Comparison of ENCODE assay signal across 8 cellular contexts in genomic region chr17:14068542-14069250, GRCh38. TPM values are rescaled to one million over a fixed set of nuclear protein-coding genes. Genes with fewer than 3 reads are reported as not detected.
DNase-seq lines count a peak whose midpoint lies in the region; ATAC-seq, FAIRE-seq and TF ChIP-seq lines count a peak whose summit lies in the region.

No MANE protein-coding gene starts in this region.

- TF ChIP-seq CTCF in A549 (IDR thresholded peaks at IDR 0.05), result no peak
- TF ChIP-seq CTCF in colonic mucosa (IDR thresholded peaks at IDR 0.05), result no peak
- no peak for TF ChIP-seq CTCF in nephron progenitor cell (IDR thresholded peaks at IDR 0.05)

- H3K4me2 ChIP-seq in A549, result peak overlapping the region; percentile 87

- H3K36me3 Mint-ChIP-seq in nephron progenitor cell (ENCODE audit: low read depth), result peaks cover 44% of the 10 kb centered on the region

- H3K9ac ChIP-seq in colonic mucosa (ENCODE audit: low read depth in 2 of 2, low read length in 2 of 2), result peak overlapping the region; percentile 28 to 98

- H3K36me3 ChIP-seq in colonic mucosa, result no peaks in the 10 kb centered on the region

- in situ Hi-C loops in KBM-7 (cut with MboI; ENCODE audit: low pct_unique_long_range_greater_than_20kb, low sequenced_read_pairs), result no loop called here

- H3K4me1 ChIP-seq in A549 (peaks cover 15% of the 10 kb centered on the region; the same call in 2 of the 3 replicates), colonic mucosa (peaks cover 3% of the 10 kb centered on the region)

- H3K4me3 Mint-ChIP-seq in nephron progenitor cell, result peak overlapping the region; percentile 99

- 9% methylated on average over 21 of the region's 25 CpGs for WGBS in A549 (ENCODE audit: missing lambda C conversion rate)

- H3K27ac ChIP-seq in A549 (peak overlapping the region; percentile 94 to 95), colonic mucosa (peak overlapping the region; percentile 83)

- CTCF ChIA-PET in A549 (lab: Yijun Ruan, JAX), result interaction anchor here (1.2 to 1.5 kb wide), 2 partner anchors 135 to 1102 kb away, joined by 3 to 4 read pairs; no protein-coding TSS in a partner anchor

- no peak for FAIRE-seq in A549 (lab: Jason Lieb, UNC)

- H3K27me3 Mint-ChIP-seq in nephron progenitor cell (ENCODE audit: low read depth, poor library complexity), result no peaks in the 10 kb centered on the region

- TF ChIP-seq RAD21 in A549 (conservative IDR thresholded peaks at IDR 0.05 in 1 of 2, IDR thresholded peaks at IDR 0.05 in 1 of 2), result no peak

- intact Hi-C loops in colonic mucosa (cut with DNase I), result loop anchor here (10.0 kb wide), 2 partner anchors 136 to 226 kb away; no protein-coding TSS in a partner anchor

- peak; percentile 47 to 90; a peak in 5 of 6 replicates for ATAC-seq in A549
- ATAC-seq in GM19395 (IDR thresholded peaks at IDR 0.05; ENCODE audit: unreplicated experiment), result peak; percentile 37

- H3K4me3 ChIP-seq in A549 (peak overlapping the region; percentile 97), colonic mucosa (peak overlapping the region; percentile 93)

- TF ChIP-seq POLR2A in A549 (IDR thresholded peaks at IDR 0.05; ENCODE audit: low read length), result no peak

- DNase-seq in A549 (ENCODE audit: low read depth in 1 of 2, low spot score in 1 of 2) (peak in 1 of 2 experiments; percentile 14), KBM-7 (peak; percentile 9), colonic mucosa (no peak), nephron progenitor cell (no peak), DMS79 (lab: John Stamatoyannopoulos, UW) (no peak), NCI-H774 (lab: John Stamatoyannopoulos, UW) (no peak)
- DNase-seq in stimulated activated CD4-positive, alpha-beta T cell treated with anti-CD3 and anti-CD28 coated beads, Interleukin-2, amount 100 ng/mL, for 48 hours, result no peak

- POLR2A ChIA-PET in A549 (lab: Yijun Ruan, JAX), result interaction anchor here (1.1 kb wide), 1 partner anchor 232 kb away, joined by 3 read pairs; the partner anchor contains the start of gene HS3ST3B1

- peaks cover 28% of the 10 kb centered on the region for H3K4me1 Mint-ChIP-seq in nephron progenitor cell

- H3K27me3 ChIP-seq in colonic mucosa, result no peaks in the 10 kb centered on the region

- H3K9me3 Mint-ChIP-seq in nephron progenitor cell, result peaks cover 29% of the 10 kb centered on the region

- no peak for TF ChIP-seq EP300 in A549 (IDR thresholded peaks at IDR 0.05)

- H3K27ac Mint-ChIP-seq in nephron progenitor cell, result peak overlapping the region; percentile 99

- H3K9me3 ChIP-seq in A549, result peaks cover 16% of the 10 kb centered on the region
- H3K9me3 ChIP-seq in colonic mucosa, result no peaks in the 10 kb centered on the region

TF ChIP-seq in A549, 52 proteins besides CTCF, POLR2A, EP300 and RAD21:
- no peak for TF ChIP-seq CEBPB (IDR thresholded peaks at IDR 0.05)
- TF ChIP-seq, protein P1, sequence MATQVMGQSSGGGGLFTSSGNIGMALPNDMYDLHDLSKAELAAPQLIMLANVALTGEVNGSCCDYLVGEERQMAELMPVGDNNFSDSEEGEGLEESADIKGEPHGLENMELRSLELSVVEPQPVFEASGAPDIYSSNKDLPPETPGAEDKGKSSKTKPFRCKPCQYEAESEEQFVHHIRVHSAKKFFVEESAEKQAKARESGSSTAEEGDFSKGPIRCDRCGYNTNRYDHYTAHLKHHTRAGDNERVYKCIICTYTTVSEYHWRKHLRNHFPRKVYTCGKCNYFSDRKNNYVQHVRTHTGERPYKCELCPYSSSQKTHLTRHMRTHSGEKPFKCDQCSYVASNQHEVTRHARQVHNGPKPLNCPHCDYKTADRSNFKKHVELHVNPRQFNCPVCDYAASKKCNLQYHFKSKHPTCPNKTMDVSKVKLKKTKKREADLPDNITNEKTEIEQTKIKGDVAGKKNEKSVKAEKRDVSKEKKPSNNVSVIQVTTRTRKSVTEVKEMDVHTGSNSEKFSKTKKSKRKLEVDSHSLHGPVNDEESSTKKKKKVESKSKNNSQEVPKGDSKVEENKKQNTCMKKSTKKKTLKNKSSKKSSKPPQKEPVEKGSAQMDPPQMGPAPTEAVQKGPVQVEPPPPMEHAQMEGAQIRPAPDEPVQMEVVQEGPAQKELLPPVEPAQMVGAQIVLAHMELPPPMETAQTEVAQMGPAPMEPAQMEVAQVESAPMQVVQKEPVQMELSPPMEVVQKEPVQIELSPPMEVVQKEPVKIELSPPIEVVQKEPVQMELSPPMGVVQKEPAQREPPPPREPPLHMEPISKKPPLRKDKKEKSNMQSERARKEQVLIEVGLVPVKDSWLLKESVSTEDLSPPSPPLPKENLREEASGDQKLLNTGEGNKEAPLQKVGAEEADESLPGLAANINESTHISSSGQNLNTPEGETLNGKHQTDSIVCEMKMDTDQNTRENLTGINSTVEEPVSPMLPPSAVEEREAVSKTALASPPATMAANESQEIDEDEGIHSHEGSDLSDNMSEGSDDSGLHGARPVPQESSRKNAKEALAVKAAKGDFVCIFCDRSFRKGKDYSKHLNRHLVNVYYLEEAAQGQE (IDR thresholded peaks at IDR 0.05), result no peak
- no peak for TF ChIP-seq EHF (CRISPR knock-in tag; IDR thresholded peaks at IDR 0.05)
- TF ChIP-seq HDAC2 (IDR thresholded peaks at IDR 0.05), result no peak
- no peak for TF ChIP-seq RNF2 (IDR thresholded peaks at IDR 0.05; ENCODE audit: borderline replicate concordance, low read depth)
- no peak for TF ChIP-seq HOXB13 (CRISPR knock-in tag; IDR thresholded peaks at IDR 0.05; ENCODE audit: low read depth)
- TF ChIP-seq HEYL (CRISPR knock-in tag; IDR thresholded peaks at IDR 0.05), result no peak
- TF ChIP-seq HMGXB4 (CRISPR knock-in tag; IDR thresholded peaks at IDR 0.05; ENCODE audit: borderline replicate concordance), result no peak
- no peak for TF ChIP-seq TP53 (CRISPR knock-in tag; IDR thresholded peaks at IDR 0.05)
- no peak for TF ChIP-seq TFCP2L1 (CRISPR knock-in tag; IDR thresholded peaks at IDR 0.05)
- TF ChIP-seq ZSCAN20 (CRISPR knock-in tag; IDR thresholded peaks at IDR 0.05), result no peak
- no peak for TF ChIP-seq PHF8 (IDR thresholded peaks at IDR 0.05; ENCODE audit: borderline replicate concordance, low read depth)
- no peak for TF ChIP-seq ESRRA (IDR thresholded peaks at IDR 0.05; ENCODE audit: borderline replicate concordance, low read length)
- TF ChIP-seq BCL3 (IDR thresholded peaks at IDR 0.05), result no peak
- no peak for TF ChIP-seq HOXA7 (CRISPR knock-in tag; IDR thresholded peaks at IDR 0.05)
- TF ChIP-seq FOSB (CRISPR knock-in tag; IDR thresholded peaks at IDR 0.05), result no peak
- no peak for TF ChIP-seq SREBF2 (IDR thresholded peaks at IDR 0.05)

RNA-seq across cellular contexts. Expression of gene COX10, which starts 0.6 kb away (rescaled TPM):
- 24.3 and 25.8 TPM in 2 replicates for polyA plus RNA-seq in A549 (2011; rRNA removed)
- 19.5 and 23.4 TPM in 2 replicates for polyA plus RNA-seq in A549 (2012; cell fraction: cytosol; rRNA removed)
- polyA plus RNA-seq in A549 (2012; cell fraction: nucleus; rRNA removed), result 16.3 and 20.7 TPM in 2 replicates
- 14.7 to 17.7 TPM (median 15.1 TPM) in 3 replicates for polyA plus RNA-seq in A549 (2017; fragmentation: RNase III; extraction: RNeasy Plus Mini Kit Qiagen cat#74134 plus additional on column Dnase treatment)
- 30.8 and 35.4 TPM in 2 replicates for polyA minus RNA-seq in A549 (2011; rRNA and poly(A)+ RNA removed)
- total RNA-seq in colonic mucosa, result 10 to 100 TPM; 35.1 to 36.0 TPM
